ENCODE assay signal across 6 cellular contexts in the genomic region with DNA sequence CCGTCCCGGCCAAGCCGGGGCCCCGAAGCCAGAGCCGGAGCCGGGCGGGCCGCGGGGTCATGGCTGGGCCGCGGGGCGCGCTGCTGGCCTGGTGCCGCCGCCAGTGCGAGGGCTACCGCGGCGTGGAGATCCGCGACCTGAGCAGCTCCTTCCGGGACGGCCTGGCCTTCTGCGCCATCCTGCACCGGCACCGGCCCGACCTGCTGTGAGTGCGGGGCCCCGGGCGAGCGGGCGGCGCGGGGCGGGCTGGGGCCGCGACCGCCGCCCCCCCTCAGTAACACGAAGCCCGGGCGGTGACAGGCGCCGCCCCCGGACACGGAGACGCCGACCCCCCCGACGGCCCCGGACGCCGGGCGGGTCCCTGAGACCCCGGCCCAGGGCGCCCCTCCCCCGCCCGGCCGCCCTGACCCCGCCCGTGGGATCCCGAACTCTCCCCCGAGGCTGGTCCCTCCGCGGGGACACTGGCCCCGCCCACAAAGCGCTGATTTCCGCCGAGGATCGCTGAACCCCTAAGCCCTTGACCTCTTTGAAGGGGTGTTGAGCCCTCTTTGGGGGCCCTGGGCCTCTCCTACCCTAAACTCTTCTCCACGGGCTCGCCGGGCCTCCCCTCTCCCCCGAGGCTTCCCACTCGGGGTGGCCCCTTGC. TPM values are rescaled to one million over a fixed set of nuclear protein-coding genes. Genes with fewer than 3 reads are reported as not detected.
DNase-seq lines count a peak whose midpoint lies in the region; ATAC-seq lines count a peak whose summit lies in the region.

No MANE protein-coding gene starts in this region.

- DNase-seq in Daoy (ENCODE audit: low read depth): peak; percentile 30
- peak; percentile 9 for DNase-seq in activated T-helper 1 cell treated with Interleukin-2 at 50 U/mL for 16 hours (ENCODE audit: low read depth)
- DNase-seq in left colon: peak in 1 of 2 donors; percentile 64
- DNase-seq in OCI-M1 (lab: John Stamatoyannopoulos, UW): no peak
- DNase-seq in NCI-H2171 treated with DMSO at 0.1 percent for 48 hours (lab: John Stamatoyannopoulos, UW): no peak

- intact Hi-C loops in left colon (cut with DNase I, micrococcal nuclease): no loop called here

- ATAC-seq in HG02938 (IDR thresholded peaks at IDR 0.05; ENCODE audit: unreplicated experiment) (peak; percentile 18), left colon (peak; percentile 26)

RNA-seq across cellular contexts. Expression of a gene that starts 0.4 kb away (rescaled TPM):
- 22.2 and 33.6 TPM in 2 replicates for total RNA-seq in Daoy (2014; rRNA removed; shearing (Covaris generic))
- 10 to 100 TPM; 26.6 to 32.6 TPM for total RNA-seq in left colon

RNA-seq across cellular contexts. Expression of a gene that starts 46.9 kb away (rescaled TPM):
- total RNA-seq in Daoy (2014; rRNA removed; shearing (Covaris generic)): 3.4 TPM in 1 of 2 replicates, not detected in the other
- not detected for total RNA-seq in left colon

RNA-seq across cellular contexts. Expression of a gene that starts 47.0 kb away (rescaled TPM):
- 138 and 183 TPM in 2 replicates for total RNA-seq in Daoy (2014; rRNA removed; shearing (Covaris generic))
- 10 to 100 TPM; 51.1 to 60.2 TPM for total RNA-seq in left colon

RNA-seq across cellular contexts. Expression of a gene that starts 57.3 kb away (rescaled TPM):
- 288 and 343 TPM in 2 replicates for total RNA-seq in Daoy (2014; rRNA removed; shearing (Covaris generic))
- total RNA-seq in left colon: 100 to 1,000 TPM; 362 to 388 TPM

Comparison
In these comparisons a context has a peak if more than half of its experiments do, and no peak if none do; other contexts are left out.
1. DNase-seq: peak in Daoy (single experiment) and activated T-helper 1 cell treated with Interleukin-2 at 50 U/mL for 16 hours (single experiment); none in OCI-M1 (single experiment) and NCI-H2171 treated with DMSO at 0.1 percent for 48 hours (single experiment).